In genomic region chr2:169511818-169512217, GRCh38 we compare ENCODE assay signal across 19 cellular contexts. TPM values are rescaled to one million over a fixed set of nuclear protein-coding genes. Genes with fewer than 3 reads are reported as not detected.
DNase-seq lines count a peak whose midpoint lies in the region; FAIRE-seq and TF ChIP-seq lines count a peak whose summit lies in the region.
"Had no signal": no experiment of that assay in that cellular context is flagged by ENCODE, and none has a peak within 500 bp of the region (broad histone marks: within the 10 kb centered on the region; RNA-seq: fewer than 3 reads in every experiment).

No MANE protein-coding gene starts in this region.

- peaks cover 8% of the 10 kb centered on the region for H3K36me3 Mint-ChIP-seq in MCF 10A (ENCODE audit: insufficient read depth, unreplicated experiment)
- H3K36me3 Mint-ChIP-seq: CD14-positive monocyte had no signal

- H3K4me1 Mint-ChIP-seq in MCF 10A (ENCODE audit: insufficient read depth, unreplicated experiment): peaks cover 19% of the 10 kb centered on the region
- H3K4me1 Mint-ChIP-seq: CD14-positive monocyte had no signal

- no peak overlapping the region for H3K27ac ChIP-seq in RWPE1
- H3K27ac ChIP-seq: 22Rv1, Peyer's patch had no signal

- H3K9ac ChIP-seq in skeletal muscle satellite cell (ENCODE audit: low read depth, low read length): peak overlapping the region; percentile 78

- H3K4me3 ChIP-seq in skeletal muscle satellite cell (ENCODE audit: low read length): peak overlapping the region; percentile 66
- no peak overlapping the region for H3K4me3 ChIP-seq in foreskin fibroblast (ENCODE audit: low read depth in 1 of 2, low read length in 2 of 2)
- H3K4me3 ChIP-seq: Peyer's patch had no signal

- no peaks in the 10 kb centered on the region for H3K9me3 ChIP-seq in skeletal muscle satellite cell (replicated peaks; ENCODE audit: low read length)
- H3K9me3 ChIP-seq: Peyer's patch had no signal

- FAIRE-seq in islet of Langerhans (lab: Jason Lieb, UNC): peak; percentile 89
- FAIRE-seq: G401.6, HepG2 had no signal

- POLR2A ChIA-PET in RWPE1 (lab: Yijun Ruan, JAX; ENCODE audit: low non-redundant PET) (no interaction called here), MCF 10A (lab: Yijun Ruan, JAX) (interaction anchor here (0.6 to 1.0 kb wide), 2 partner anchors 9 to 59 kb away, joined by 3 read pairs; no protein-coding TSS in a partner anchor)

- TF ChIP-seq CTCF in foreskin fibroblast (IDR thresholded peaks at IDR 0.05; ENCODE audit: low read depth, low read length): no peak
- TF ChIP-seq CTCF in RWPE1 (conservative IDR thresholded peaks at IDR 0.05; ENCODE audit: low read depth): no peak
- no peak for TF ChIP-seq CTCF in MCF 10A (IDR thresholded peaks at IDR 0.05; ENCODE audit: unreplicated experiment)

- DNase-seq in DMS53 (lab: John Stamatoyannopoulos, UW) (peak; percentile 46), DMS53 treated with DMSO at 0.1 percent for 48 hours (lab: John Stamatoyannopoulos, UW; ENCODE audit: unreplicated experiment) (no peak), NCI-H69 (lab: John Stamatoyannopoulos, UW) (peak; percentile 3), foreskin fibroblast (no peak), RWPE1 (ENCODE audit: low spot score) (no peak), MCF 10A (ENCODE audit: unreplicated experiment) (no peak)
- DNase-seq: H7, KG1, NCI-H1417, NCI-H187 treated with DMSO at 0.1 percent for 48 hours, NCI-H526, Peyer's patch, SHP77 had no signal

- no peaks in the 10 kb centered on the region for H3K9me3 Mint-ChIP-seq in MCF 10A (ENCODE audit: unreplicated experiment)
- H3K9me3 Mint-ChIP-seq: CD14-positive monocyte had no signal

- no TSS peak for BruUV-seq in MCF 10A (replicated peaks; lab: Mats Ljungman, UMichigan)

- H3K4me3 Mint-ChIP-seq in MCF 10A (ENCODE audit: unreplicated experiment): no peak overlapping the region
- H3K4me3 Mint-ChIP-seq: CD14-positive monocyte had no signal

- peak overlapping the region; percentile 72 for H3K4me2 ChIP-seq in skeletal muscle satellite cell (ENCODE audit: low read length)

- no peak overlapping the region for H3K27ac Mint-ChIP-seq in MCF 10A (ENCODE audit: low read depth, unreplicated experiment)
- H3K27ac Mint-ChIP-seq: CD14-positive monocyte had no signal

- intact Hi-C loops in MCF 10A (cut with micrococcal nuclease): no loop called here

- no peaks in the 10 kb centered on the region for H3K27me3 ChIP-seq in skeletal muscle satellite cell (ENCODE audit: control insufficient read depth, insufficient read depth, low read length)
- H3K27me3 ChIP-seq: Peyer's patch had no signal

- H3K27me3 Mint-ChIP-seq in MCF 10A (ENCODE audit: insufficient read depth, unreplicated experiment): no peaks in the 10 kb centered on the region

- no peaks in the 10 kb centered on the region for H3K36me3 ChIP-seq in skeletal muscle satellite cell (ENCODE audit: insufficient read depth, low read length)
- H3K36me3 ChIP-seq: Peyer's patch had no signal

- CTCF ChIA-PET in RWPE1 (lab: Yijun Ruan, JAX) (no interaction called here), MCF 10A (lab: Yijun Ruan, JAX) (interaction anchor here (0.8 kb wide), 1 partner anchor 31 kb away, joined by 9 read pairs; no protein-coding TSS in a partner anchor)

- H3K4me1 ChIP-seq in skeletal muscle satellite cell (ENCODE audit: control insufficient read depth, insufficient read depth, low read length): peaks cover 52% of the 10 kb centered on the region
- H3K4me1 ChIP-seq: Peyer's patch had no signal

RNA-seq across cellular contexts. Expression of gene KLHL41, which starts 2.3 kb away (rescaled TPM):
- total RNA-seq in skeletal muscle satellite cell (2012; rRNA removed): 3.5 and 15.7 TPM in 2 replicates
- total RNA-seq in MCF 10A (2022): 0.34 and 0.35 TPM in 2 replicates
- total RNA-seq: H7 had no signal

RNA-seq across cellular contexts. Expression of gene BBS5, which starts 32.5 kb away (rescaled TPM):
- total RNA-seq in skeletal muscle satellite cell (2012; rRNA removed): 4.3 and 6.1 TPM in 2 replicates
- 9.0 and 12.7 TPM in 2 replicates for total RNA-seq in MCF 10A (2022)

Comparison
In these comparisons a context has a peak if more than half of its experiments do, and no peak if none do; other contexts are left out.
1. DNase-seq: peak in DMS53 (single experiment) and NCI-H69 (single experiment); none in DMS53 treated with DMSO at 0.1 percent for 48 hours (single experiment), foreskin fibroblast (0 of 2), RWPE1 (single experiment) and MCF 10A (single experiment).